18 cellular contexts compared by ENCODE assay signal in genomic region chr6:118495639-118496296, GRCh38. TPM values are rescaled to one million over a fixed set of nuclear protein-coding genes. Genes with fewer than 3 reads are reported as not detected.
DNase-seq lines count a peak whose midpoint lies in the region; ATAC-seq, FAIRE-seq and TF ChIP-seq lines count a peak whose summit lies in the region.
"Had no signal": no experiment of that assay in that cellular context is flagged by ENCODE, and none has a peak within 500 bp of the region (broad histone marks: within the 10 kb centered on the region; RNA-seq: fewer than 3 reads in every experiment).

No MANE protein-coding gene starts in this region.

- ATAC-seq in HG03159 (IDR thresholded peaks at IDR 0.05; ENCODE audit: unreplicated experiment) = no peak

- FAIRE-seq in bronchial epithelial cell (lab: Jason Lieb, UNC) = peak; percentile 77
- FAIRE-seq: GM18507 had no signal

- peak overlapping the region; percentile 37 for H3K27ac Mint-ChIP-seq in nephron progenitor cell
- H3K27ac Mint-ChIP-seq: activated CD4-positive, alpha-beta memory T cell treated with anti-CD3 and anti-CD28 coated beads, Interleukin-2, amount 10 ng/mL, durations not matched to agents 7 days and 5 days had no signal

- TF ChIP-seq POLR2A in NB4 (IDR thresholded peaks at IDR 0.05; ENCODE audit: extremely low read depth, insufficient read length) = no peak

- DNase-seq in GM04504 (ENCODE audit: low read depth) (peak; percentile 5), NB4 (ENCODE audit: low read depth) (peak; percentile 8), bronchial epithelial cell (ENCODE audit: low read depth) (peak; percentile 59), nephron progenitor cell (no peak), GM20000 (ENCODE audit: low spot score) (no peak), SKM-1 treated with dmso at 0.1 percent for 144 hours (lab: John Stamatoyannopoulos, UW; ENCODE audit: unreplicated experiment) (no peak)
- DNase-seq: activated CD4-positive, alpha-beta memory T cell treated with anti-CD3 and anti-CD28 coated beads, Interleukin-2, amount 10 ng/mL, durations not matched to agents 7 days and 5 days; activated gamma-delta T cell; GDM1; NCI-H2081 treated with DMSO at 0.1 percent for 48 hours; NCI-H774; stimulated activated naive CD4-positive, alpha-beta T cell treated with Interleukin-2 at 50 U/mL for 16 hours; uterus had no signal

- H3K36me3 ChIP-seq in bronchial epithelial cell (ENCODE audit: control insufficient read depth, insufficient read depth, low read length) = no peaks in the 10 kb centered on the region
- H3K36me3 ChIP-seq: HAP-1, uterus had no signal

- H3K27me3 Mint-ChIP-seq in nephron progenitor cell (ENCODE audit: low read depth, poor library complexity) = no peaks in the 10 kb centered on the region
- H3K27me3 Mint-ChIP-seq: activated CD4-positive, alpha-beta memory T cell treated with anti-CD3 and anti-CD28 coated beads, Interleukin-2, amount 10 ng/mL, durations not matched to agents 7 days and 5 days; central memory CD8-positive, alpha-beta T cell had no signal

- TF ChIP-seq CTCF in NB4 (IDR thresholded peaks at IDR 0.05; ENCODE audit: low read depth, low read length) (no peak), bronchial epithelial cell (IDR thresholded peaks at IDR 0.05; ENCODE audit: insufficient read depth, low read length, severe bottlenecking) (no peak), nephron progenitor cell (IDR thresholded peaks at IDR 0.05) (no peak), GM20000 (IDR thresholded peaks at IDR 0.05; ENCODE audit: extremely low read depth, missing control alignments) (no peak)

- H3K4me1 Mint-ChIP-seq in nephron progenitor cell = no peaks in the 10 kb centered on the region

- H3K4me3 Mint-ChIP-seq in nephron progenitor cell = no peak overlapping the region
- H3K4me3 Mint-ChIP-seq: activated CD4-positive, alpha-beta memory T cell treated with anti-CD3 and anti-CD28 coated beads, Interleukin-2, amount 10 ng/mL, durations not matched to agents 7 days and 5 days; central memory CD8-positive, alpha-beta T cell had no signal

- H3K36me3 Mint-ChIP-seq in nephron progenitor cell (ENCODE audit: low read depth) = peaks cover 44% of the 10 kb centered on the region

- H3K27me3 ChIP-seq in bronchial epithelial cell (ENCODE audit: control insufficient read depth, insufficient read depth, low read length) = no peaks in the 10 kb centered on the region
- H3K27me3 ChIP-seq: uterus had no signal

- H3K4me3 ChIP-seq in NB4 (ENCODE audit: low read depth, low read length) = no peak overlapping the region
- no peak overlapping the region for H3K4me3 ChIP-seq in bronchial epithelial cell (ENCODE audit: low read depth, low read length)
- H3K4me3 ChIP-seq: HAP-1, uterus had no signal

- peaks cover 11% of the 10 kb centered on the region for H3K9me3 Mint-ChIP-seq in nephron progenitor cell
- H3K9me3 Mint-ChIP-seq: activated CD4-positive, alpha-beta memory T cell treated with anti-CD3 and anti-CD28 coated beads, Interleukin-2, amount 10 ng/mL, durations not matched to agents 7 days and 5 days; central memory CD8-positive, alpha-beta T cell had no signal

RNA-seq across cellular contexts. Expression of gene PLN, which starts 52.3 kb away (rescaled TPM):
- not detected in 2 replicates for total RNA-seq in bronchial epithelial cell
- total RNA-seq: activated CD4-positive, alpha-beta memory T cell treated with anti-CD3 and anti-CD28 coated beads, Interleukin-2, amount 10 ng/mL, durations not matched to agents 7 days and 5 days; epithelial cell of proximal tubule had no signal

Comparison
In these comparisons a context has a peak if more than half of its experiments do, and no peak if none do; other contexts are left out.
1. DNase-seq: peak in GM04504 (single experiment), NB4 (single experiment) and bronchial epithelial cell (single experiment); none in nephron progenitor cell (single experiment), GM20000 (single experiment) and SKM-1 treated with dmso at 0.1 percent for 144 hours (single experiment).